Comparison of ENCODE assay signal across 9 cellular contexts in the genomic region with DNA sequence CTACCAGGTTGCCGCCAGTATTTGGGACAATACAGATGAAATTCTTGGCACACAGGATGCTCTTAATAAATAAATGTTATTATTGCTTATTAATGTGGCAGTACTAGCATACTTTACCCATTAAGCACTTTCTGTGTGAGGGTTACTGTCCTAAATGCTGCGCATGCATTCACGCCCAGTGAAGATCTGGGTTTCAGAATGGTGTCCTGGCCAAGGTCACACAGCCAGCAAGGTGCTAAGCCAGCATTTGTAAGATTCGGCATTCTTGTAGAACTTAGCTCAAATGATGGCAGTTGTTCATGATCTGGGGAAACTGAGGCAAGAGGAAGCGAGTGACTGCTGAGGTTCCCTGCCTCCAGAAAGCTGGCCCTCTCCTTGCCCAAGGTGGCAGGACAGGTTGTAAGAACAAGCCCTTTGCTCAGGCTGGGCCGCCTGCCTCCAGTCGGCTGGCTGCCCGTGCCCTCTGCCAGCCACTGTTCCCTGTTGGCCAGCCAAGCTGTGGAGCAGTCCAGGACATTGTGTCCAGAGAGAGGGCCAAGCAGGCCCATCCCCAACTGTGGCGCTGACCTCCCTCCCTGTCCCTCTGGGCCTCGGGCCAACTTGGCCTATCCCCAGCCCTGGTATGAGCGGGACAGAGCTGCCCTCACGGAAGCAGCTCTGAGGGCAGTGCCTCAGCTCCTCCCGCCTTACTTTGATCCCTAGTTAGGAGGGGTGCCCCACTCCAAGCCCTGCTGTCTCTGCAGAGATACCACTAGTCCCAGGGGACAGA. TPM values are rescaled to one million over a fixed set of nuclear protein-coding genes. Genes with fewer than 3 reads are reported as not detected.
A peak's percentile ranks its signal among the peaks of the same experiment; 100 is the strongest.
DNase-seq lines count a peak whose midpoint lies in the region; ATAC-seq lines count a peak whose summit lies in the region.
"Had no signal": no experiment of that assay in that cellular context is flagged by ENCODE, and none has a peak within 500 bp of the region (broad histone marks: within the 10 kb centered on the region; RNA-seq: fewer than 3 reads in every experiment).

No MANE protein-coding gene starts in this region.

- peaks cover 20% of the 10 kb centered on the region for H3K4me1 Mint-ChIP-seq in activated naive CD8-positive, alpha-beta T cell treated with anti-CD3 and anti-CD28 coated beads for 36 hours

- H3K27ac Mint-ChIP-seq in activated naive CD4-positive, alpha-beta T cell treated with anti-CD3 and anti-CD28 coated beads, Interleukin-2, amount 50 U/mL, for 72 hours: peak overlapping the region in 1 of 2 donors; percentile 80
- H3K27ac Mint-ChIP-seq in activated naive CD8-positive, alpha-beta T cell treated with anti-CD3 and anti-CD28 coated beads for 36 hours: no peak overlapping the region

- H3K27me3 Mint-ChIP-seq in activated naive CD8-positive, alpha-beta T cell treated with anti-CD3 and anti-CD28 coated beads for 36 hours: no peaks in the 10 kb centered on the region

- peaks cover 11% of the 10 kb centered on the region in 2 donors for H3K36me3 Mint-ChIP-seq in activated naive CD4-positive, alpha-beta T cell treated with anti-CD3 and anti-CD28 coated beads, Interleukin-2, amount 50 U/mL, for 72 hours
- peaks cover 20% of the 10 kb centered on the region for H3K36me3 Mint-ChIP-seq in activated naive CD8-positive, alpha-beta T cell treated with anti-CD3 and anti-CD28 coated beads for 36 hours

- DNase-seq in AG20443 (ENCODE audit: low spot score): peak; percentile 60
- peak; percentile 81 for DNase-seq in astrocyte of the hippocampus (ENCODE audit: low read depth, low spot score)
- peak; percentile 96 for DNase-seq in left ventricle myocardium superior
- peak; percentile 93 to 99 (median 96) for DNase-seq in posterior cingulate gyrus
- no peak for DNase-seq in activated naive CD4-positive, alpha-beta T cell treated with anti-CD3 and anti-CD28 coated beads, Interleukin-2, amount 50 U/mL, for 72 hours (ENCODE audit: low spot score in 2 of 2)
- no peak for DNase-seq in activated naive CD8-positive, alpha-beta T cell treated with anti-CD3 and anti-CD28 coated beads for 36 hours
- no peak for DNase-seq in GOT3 (lab: John Stamatoyannopoulos, UW)
- DNase-seq: stimulated activated naive CD4-positive, alpha-beta T cell treated with Interleukin-2 at 50 U/mL for 16 hours had no signal

- ATAC-seq in left ventricle myocardium superior (peak; percentile 69), HG03565 (IDR thresholded peaks at IDR 0.05; ENCODE audit: unreplicated experiment) (no peak)
- no peak for ATAC-seq in activated naive CD4-positive, alpha-beta T cell treated with anti-CD3 and anti-CD28 coated beads, Interleukin-2, amount 50 U/mL, for 72 hours

- intact Hi-C loops in left ventricle myocardium superior (cut with micrococcal nuclease): no loop called here
- intact Hi-C loops in posterior cingulate gyrus (cut with DNase I): no loop called here

- H3K9me3 Mint-ChIP-seq in activated naive CD4-positive, alpha-beta T cell treated with anti-CD3 and anti-CD28 coated beads, Interleukin-2, amount 50 U/mL, for 72 hours: no peaks in the 10 kb centered on the region
- no peaks in the 10 kb centered on the region for H3K9me3 Mint-ChIP-seq in activated naive CD8-positive, alpha-beta T cell treated with anti-CD3 and anti-CD28 coated beads for 36 hours

- no peak overlapping the region for H3K4me3 Mint-ChIP-seq in activated naive CD8-positive, alpha-beta T cell treated with anti-CD3 and anti-CD28 coated beads for 36 hours

RNA-seq across cellular contexts. Expression of gene TOB2, which starts 28.8 kb away (rescaled TPM):
- total RNA-seq in left ventricle myocardium superior: 71.8 TPM
- 10 to 100 TPM; 28.1 to 29.9 TPM for total RNA-seq in activated naive CD4-positive, alpha-beta T cell treated with anti-CD3 and anti-CD28 coated beads, Interleukin-2, amount 50 U/mL, for 72 hours
- 10 to 100 TPM; 33.9 to 34.8 TPM for total RNA-seq in activated naive CD8-positive, alpha-beta T cell treated with anti-CD3 and anti-CD28 coated beads for 36 hours

RNA-seq across cellular contexts. Expression of gene TEF, which starts 36.1 kb away (rescaled TPM):
- total RNA-seq in left ventricle myocardium superior: 25.4 TPM
- total RNA-seq in activated naive CD4-positive, alpha-beta T cell treated with anti-CD3 and anti-CD28 coated beads, Interleukin-2, amount 50 U/mL, for 72 hours: 10 to 100 TPM in 1 of 2 donors, 1 to 10 TPM in 1; 1.9 to 15.8 TPM
- total RNA-seq in activated naive CD8-positive, alpha-beta T cell treated with anti-CD3 and anti-CD28 coated beads for 36 hours: 1 to 10 TPM; 2.6 to 2.8 TPM

RNA-seq across cellular contexts. Expression of gene PHF5A, which starts 50.7 kb away (rescaled TPM):
- total RNA-seq in left ventricle myocardium superior: 20.2 TPM
- total RNA-seq in activated naive CD4-positive, alpha-beta T cell treated with anti-CD3 and anti-CD28 coated beads, Interleukin-2, amount 50 U/mL, for 72 hours: 10 to 100 TPM; 61.3 to 76.5 TPM
- total RNA-seq in activated naive CD8-positive, alpha-beta T cell treated with anti-CD3 and anti-CD28 coated beads for 36 hours: 100 to 1,000 TPM; 114 to 117 TPM

RNA-seq across cellular contexts. Expression of gene ACO2, which starts 51.1 kb away (rescaled TPM):
- 887 TPM for total RNA-seq in left ventricle myocardium superior
- 100 to 1,000 TPM in 1 of 2 donors, 10 to 100 TPM in 1; 100.0 to 112 TPM for total RNA-seq in activated naive CD4-positive, alpha-beta T cell treated with anti-CD3 and anti-CD28 coated beads, Interleukin-2, amount 50 U/mL, for 72 hours
- 100 to 1,000 TPM; 107 to 109 TPM for total RNA-seq in activated naive CD8-positive, alpha-beta T cell treated with anti-CD3 and anti-CD28 coated beads for 36 hours

Comparison
In these comparisons a context has a peak if more than half of its experiments do, and no peak if none do; other contexts are left out.
1. DNase-seq: peak in AG20443 (single experiment), astrocyte of the hippocampus (single experiment), left ventricle myocardium superior (single experiment) and posterior cingulate gyrus (10 of 10); none in activated naive CD4-positive, alpha-beta T cell treated with anti-CD3 and anti-CD28 coated beads, Interleukin-2, amount 50 U/mL, for 72 hours (0 of 2), activated naive CD8-positive, alpha-beta T cell treated with anti-CD3 and anti-CD28 coated beads for 36 hours (single experiment) and GOT3 (single experiment).